Comparison of ENCODE assay signal across 8 cellular contexts in genomic region chr14:70600382-70601157, GRCh38. TPM values are rescaled to one million over a fixed set of nuclear protein-coding genes. Genes with fewer than 3 reads are reported as not detected.
DNase-seq lines count a peak whose midpoint lies in the region; ATAC-seq, FAIRE-seq and TF ChIP-seq lines count a peak whose summit lies in the region.

Gene MED6 (minus strand): TSS chr14:70600655. CDS start chr14:70600637, 18 bp downstream.

- H3K4me1 ChIP-seq in A549 (peaks cover 14% of the 10 kb centered on the region), iPS-20b (ENCODE audit: insufficient read depth, low read length) (peaks cover 13% of the 10 kb centered on the region; the same call in 1 of the 2 replicates), skeletal muscle tissue (ENCODE audit: control insufficient read depth in 3 of 3, insufficient read depth in 3 of 3, low read length in 3 of 3) (peaks cover 7 to 12% (median 8%) of the 10 kb centered on the region in 3 donors)

- H3K9me3 ChIP-seq in A549 (no peaks in the 10 kb centered on the region), WERI-Rb-1 (ENCODE audit: severe bottlenecking) (no peaks in the 10 kb centered on the region), iPS-20b (ENCODE audit: insufficient read depth, low read depth, low read length) (no peaks in the 10 kb centered on the region), skeletal muscle tissue (ENCODE audit: control insufficient read depth in 3 of 3, low read length in 3 of 3) (no peaks in the 10 kb centered on the region)

- FAIRE-seq in A549 (lab: Jason Lieb, UNC) = peak; percentile 61

- H3K27me3 ChIP-seq in WERI-Rb-1 (ENCODE audit: insufficient read depth, low read depth, severe bottlenecking) (no peaks in the 10 kb centered on the region), iPS-20b (ENCODE audit: insufficient read depth, low read length) (peaks cover 10% of the 10 kb centered on the region; the same call in 1 of the 2 replicates), skeletal muscle tissue (ENCODE audit: control insufficient read depth in 3 of 3, insufficient read depth in 3 of 3, low read length in 3 of 3) (no peaks in the 10 kb centered on the region)

- H3K9ac ChIP-seq in iPS-20b (ENCODE audit: low read depth, low read length) (peak within 1 kb of the TSS; percentile 92), skeletal muscle tissue (ENCODE audit: low read depth in 1 of 3, low read length in 3 of 3) (peak within 1 kb of the TSS; percentile 73 to 95 (median 85))

- H3K36me3 ChIP-seq in WERI-Rb-1 (peaks cover 21% of the 10 kb centered on the region), iPS-20b (ENCODE audit: insufficient read depth, low read depth, low read length) (peaks cover 18% of the 10 kb centered on the region), skeletal muscle tissue (ENCODE audit: control insufficient read depth in 3 of 3, insufficient read depth in 3 of 3, low read length in 3 of 3) (peaks cover 2 to 7% (median 6%) of the 10 kb centered on the region in 3 donors)

- TF ChIP-seq CTCF in A549 (IDR thresholded peaks at IDR 0.05) = no peak
- TF ChIP-seq CTCF in WERI-Rb-1 (IDR thresholded peaks at IDR 0.05; ENCODE audit: low read depth, low read length) = no peak

- POLR2A ChIA-PET in A549 (lab: Yijun Ruan, JAX) = interaction anchor here (0.7 to 0.9 kb wide), 2 partner anchors 42 to 110 kb away, joined by 3 to 4 read pairs; no protein-coding TSS in a partner anchor

- CTCF ChIA-PET in A549 (lab: Yijun Ruan, JAX) = interaction anchor here (1.2 to 3.5 kb wide), 4 partner anchors 11 to 307 kb away, joined by 3 to 12 read pairs (median 5); partner anchors contain the start of genes MAP3K9 and PCNX1

- 1% methylated on average over 29 of the region's 43 CpGs for WGBS in A549 (ENCODE audit: missing lambda C conversion rate)

- H3K4me2 ChIP-seq in A549 = peak within 1 kb of the TSS; percentile 99

- peak; percentile 97 to 98 for ATAC-seq in A549
- peak; percentile 91 for ATAC-seq in GM18867 (IDR thresholded peaks at IDR 0.05; ENCODE audit: unreplicated experiment)
- ATAC-seq in HG03135 (IDR thresholded peaks at IDR 0.05; ENCODE audit: unreplicated experiment) = peak; percentile 89

- no peak; a peak in 1 of 5 replicates for TF ChIP-seq RAD21 in A549 (conservative IDR thresholded peaks at IDR 0.05 in 1 of 2, IDR thresholded peaks at IDR 0.05 in 1 of 2)

- peak; percentile 5; the same call in 1 of the 2 replicates for TF ChIP-seq POLR2A in A549 (IDR thresholded peaks at IDR 0.05; ENCODE audit: low read length)

- H3K4me3 ChIP-seq in A549 (peak within 1 kb of the TSS; percentile 99), WERI-Rb-1 (ENCODE audit: low read depth, low read length) (peak within 1 kb of the TSS; percentile 87), iPS-20b (ENCODE audit: low read length) (peak within 1 kb of the TSS; percentile 95), skeletal muscle tissue (ENCODE audit: low read length in 3 of 3) (peak within 1 kb of the TSS; percentile 80 to 99 (median 87))

- in situ Hi-C loops in T47D (cut with HindIII; ENCODE audit: low pct_unique_long_range_greater_than_20kb, low sequenced_read_pairs) = no loop called here

- TF ChIP-seq EP300 in A549 (IDR thresholded peaks at IDR 0.05) = no peak

- peak; percentile 78 to 94 for DNase-seq in A549 (ENCODE audit: low read depth in 1 of 2, low spot score in 1 of 2)
- DNase-seq in NCI-H2227 treated with DMSO at 0.1 percent for 48 hours (lab: John Stamatoyannopoulos, UW) = peak; percentile 93
- peak; percentile 97 for DNase-seq in WERI-Rb-1
- DNase-seq in T47D (ENCODE audit: low read depth in 1 of 2, low spot score in 1 of 2) = peak; percentile 77 to 96

- peak within 1 kb of the TSS; percentile 93 to 96 for H3K27ac ChIP-seq in A549
- H3K27ac ChIP-seq in WERI-Rb-1 = peak within 1 kb of the TSS; percentile 75
- peak within 1 kb of the TSS; percentile 55 for H3K27ac ChIP-seq in iPS-20b (ENCODE audit: low read length)
- H3K27ac ChIP-seq in skeletal muscle tissue (ENCODE audit: low read depth, low read length) = peak within 1 kb of the TSS; percentile 74

TF ChIP-seq in A549, 52 proteins besides CTCF, POLR2A, EP300 and RAD21:
- TF ChIP-seq RFX5 (IDR thresholded peaks at IDR 0.05) (no peak), HOXA7 (CRISPR knock-in tag; IDR thresholded peaks at IDR 0.05) (no peak), JUN (IDR thresholded peaks at IDR 0.05) (peak in 1 of 2 experiments; percentile 68; a peak in 2 of 5 replicates), HDAC2 (IDR thresholded peaks at IDR 0.05) (peak; percentile 97), CEBPB (IDR thresholded peaks at IDR 0.05) (no peak), FOXS1 (CRISPR knock-in tag; IDR thresholded peaks at IDR 0.05) (no peak), PHF8 (IDR thresholded peaks at IDR 0.05; ENCODE audit: borderline replicate concordance, low read depth) (no peak; the same call in none of the 2 replicates), TFCP2L1 (CRISPR knock-in tag; IDR thresholded peaks at IDR 0.05) (no peak), HOXB13 (CRISPR knock-in tag; IDR thresholded peaks at IDR 0.05; ENCODE audit: low read depth) (no peak), CBX8 (IDR thresholded peaks at IDR 0.05) (no peak), PBX3 (IDR thresholded peaks at IDR 0.05) (no peak), REST (IDR thresholded peaks at IDR 0.05) (no peak), MAX (IDR thresholded peaks at IDR 0.05) (peak; percentile 55), ZFP36 (IDR thresholded peaks at IDR 0.05; ENCODE audit: borderline replicate concordance, partially characterized antibody) (no peak), KDM5A (IDR thresholded peaks at IDR 0.05) (peak; percentile 99), HOXB5 (CRISPR knock-in tag; IDR thresholded peaks at IDR 0.05) (no peak), BCL3 (IDR thresholded peaks at IDR 0.05) (peak; percentile 59; the same call in 1 of the 3 replicates)

RNA-seq across cellular contexts. Expression of gene MED6, which starts in this region (rescaled TPM):
- polyA plus RNA-seq in A549 (2011; rRNA removed) = 74.6 and 85.5 TPM in 2 replicates
- 20.3 and 24.8 TPM in 2 replicates for polyA plus RNA-seq in A549 (2012; cell fraction: cytosol; rRNA removed)
- polyA plus RNA-seq in A549 (2012; cell fraction: nucleus; rRNA removed) = 12.0 and 19.3 TPM in 2 replicates
- 45.1 to 53.7 TPM (median 47.5 TPM) in 3 replicates for polyA plus RNA-seq in A549 (2017; fragmentation: RNase III; extraction: RNeasy Plus Mini Kit Qiagen cat#74134 plus additional on column Dnase treatment)
- 27.2 TPM in 2 replicates for polyA minus RNA-seq in A549 (2011; rRNA and poly(A)+ RNA removed)
- total RNA-seq in skeletal muscle tissue = 45.4 TPM

Comparison
In these comparisons a context has a peak if more than half of its experiments do, and no peak if none do; other contexts are left out.
1. Peak in every context shown above with its lines: DNase-seq, ATAC-seq, H3K4me3 ChIP-seq and H3K27ac ChIP-seq.